ENCODE assay signal across 8 cellular contexts in genomic region chr3:194315965-194316361, GRCh38. TPM values are rescaled to one million over a fixed set of nuclear protein-coding genes. Genes with fewer than 3 reads are reported as not detected.
A peak's percentile ranks its signal among the peaks of the same experiment; 100 is the strongest.
DNase-seq lines count a peak whose midpoint lies in the region; ATAC-seq and TF ChIP-seq lines count a peak whose summit lies in the region.

No MANE protein-coding gene starts in this region.

- no peaks in the 10 kb centered on the region for H3K79me2 ChIP-seq in ACC112 (ENCODE audit: control insufficient read depth, insufficient read depth, low read length, unreplicated experiment)

- H3K4me1 ChIP-seq in ACC112 (ENCODE audit: control insufficient read depth, insufficient read depth, low read length, unreplicated experiment) = peaks cover 5% of the 10 kb centered on the region
- peaks cover 21 to 46% of the 10 kb centered on the region in 2 donors for H3K4me1 ChIP-seq in thyroid gland

- H3K27me3 ChIP-seq in ACC112 (ENCODE audit: insufficient read depth, low read length) = peaks cover 51% of the 10 kb centered on the region
- H3K27me3 ChIP-seq in thyroid gland = no peaks in the 10 kb centered on the region

- no peak overlapping the region for H3K4me3 Mint-ChIP-seq in neural crest cell

- DNase-seq in choroid plexus epithelial cell (ENCODE audit: low read depth) (peak; percentile 61), neural crest cell (ENCODE audit: low read depth, low spot score) (no peak), SW 1271 (lab: John Stamatoyannopoulos, UW) (no peak), NCI-H128 (lab: John Stamatoyannopoulos, UW; ENCODE audit: unreplicated experiment) (no peak), thyroid gland (no peak)

- no peaks in the 10 kb centered on the region for H3K36me3 ChIP-seq in ACC112 (ENCODE audit: insufficient read depth, low read length)
- no peaks in the 10 kb centered on the region for H3K36me3 ChIP-seq in thyroid gland

- H3K27me3 Mint-ChIP-seq in neural crest cell (ENCODE audit: low read depth) = peaks cover 86% of the 10 kb centered on the region

- H3K27ac ChIP-seq in ACC112 (ENCODE audit: low read depth, low read length) (no peak overlapping the region), thyroid gland (peak overlapping the region in 1 of 3 donors; percentile 66)

- TF ChIP-seq CTCF in choroid plexus epithelial cell (conservative IDR thresholded peaks at IDR 0.05; ENCODE audit: low read depth, low read length) (no peak), neural crest cell (conservative IDR thresholded peaks at IDR 0.05) (peak; percentile 22), thyroid gland (IDR thresholded peaks at IDR 0.05) (peak in 1 of 6 experiments; percentile 2)

- peak overlapping the region; percentile 70 for H2AFZ ChIP-seq in ACC112 (ENCODE audit: low read length, unreplicated experiment)

- H3K4me3 ChIP-seq in ACC112 (ENCODE audit: low read depth, low read length) (peak overlapping the region; percentile 64), choroid plexus epithelial cell (ENCODE audit: low read depth, low read length) (peak overlapping the region; percentile 26), thyroid gland (replicated peaks in 1 of 3) (no peak overlapping the region)

- H3K4me1 Mint-ChIP-seq in neural crest cell = peaks cover 24% of the 10 kb centered on the region

- TF ChIP-seq POLR2A in thyroid gland (IDR thresholded peaks at IDR 0.05) = no peak

- peaks cover 7% of the 10 kb centered on the region for H3K9me3 Mint-ChIP-seq in neural crest cell

- intact Hi-C loops in thyroid gland (cut with DNase I) = loop anchor here (5.0 kb wide), 3 partner anchors 179 to 654 kb away; partner anchors contain the start of gene HES1

- H3K9me3 ChIP-seq in thyroid gland = no peaks in the 10 kb centered on the region

- 25 to 35% methylated on average over 16 to 17 of the region's 17 CpGs for WGBS in thyroid gland, 2 donors

- ATAC-seq in GM19438 (IDR thresholded peaks at IDR 0.05; ENCODE audit: low read depth, unreplicated experiment) (peak; percentile 32), HG03469 (IDR thresholded peaks at IDR 0.05; ENCODE audit: unreplicated experiment) (peak; percentile 8)

- peaks cover 4% of the 10 kb centered on the region for H3K36me3 Mint-ChIP-seq in neural crest cell (ENCODE audit: low read depth)

- H3K27ac Mint-ChIP-seq in neural crest cell (ENCODE audit: unreplicated experiment) = no peak overlapping the region

RNA-seq across cellular contexts. Expression of gene CPN2, which starts 35.2 kb away (rescaled TPM):
- total RNA-seq in neural crest cell (not detected in 2 replicates), thyroid gland (not detected)

RNA-seq across cellular contexts. Expression of gene LRRC15, which starts 53.6 kb away (rescaled TPM):
- total RNA-seq in neural crest cell (not detected in 2 replicates), thyroid gland (1 to 10 TPM in 3 of 4 donors, under 1 TPM in 1; 0.79 to 6.7 (median 1.4) TPM)

Comparison
In these comparisons a context has a peak if more than half of its experiments do, and no peak if none do; other contexts are left out.
1. H3K4me3 ChIP-seq: peak in ACC112 (single experiment) and choroid plexus epithelial cell (single experiment); none in thyroid gland (0 of 3).